Comparison of ENCODE assay signal across 21 cellular contexts in genomic region chr2:101420623-101421022, GRCh38. TPM values are rescaled to one million over a fixed set of nuclear protein-coding genes. Genes with fewer than 3 reads are reported as not detected.
"Had no signal": no experiment of that assay in that cellular context is flagged by ENCODE, and none has a peak within 500 bp of the region (broad histone marks: within the 10 kb centered on the region; RNA-seq: fewer than 3 reads in every experiment).

No MANE protein-coding gene starts in this region.

- H3K27ac ChIP-seq: colonic mucosa, left ventricle myocardium inferior, neutrophil, tibial nerve had no signal

- DNase-seq: activated CD4-positive, alpha-beta T cell treated with anti-CD3 and anti-CD28 coated beads for 1 hour; activated CD4-positive, alpha-beta T cell treated with anti-CD3 and anti-CD28 coated beads, Interleukin-2, amount 50 U/mL, for 4 hours; activated effector memory CD4-positive, alpha-beta T cell treated with Interleukin-2 at 50 U/mL for 16 hours; activated naive CD4-positive, alpha-beta T cell treated with anti-CD3 and anti-CD28 coated beads, Interleukin-2, amount 50 U/mL, for 16 hours; activated T-cell treated with anti-CD3 and anti-CD28 coated beads, Interleukin-2, amount 50 U/mL, for 4 hours; amniotic stem cell; caudate nucleus; colonic mucosa; hippocampal formation; kidney; left ventricle myocardium inferior; mucosa of descending colon; naive thymus-derived CD8-positive, alpha-beta T cell; small intestine; stimulated activated CD4-positive, alpha-beta T cell treated with anti-CD3 and anti-CD28 coated beads, Interleukin-4, amount 100 ng/mL, for 24 hours; stimulated activated naive CD4-positive, alpha-beta T cell treated with Interleukin-2 at 50 U/mL for 16 hours; substantia nigra; T1000 had no signal

- H3K36me3 ChIP-seq: colonic mucosa, left ventricle myocardium inferior, neutrophil, tibial nerve had no signal

- H3K27me3 ChIP-seq: colonic mucosa, neutrophil, tibial nerve had no signal

- H3K4me1 ChIP-seq: colonic mucosa had no signal

- H3K9me3 ChIP-seq: colonic mucosa, left ventricle myocardium inferior, mucosa of descending colon, neutrophil, tibial nerve had no signal

- ATAC-seq: activated T-cell treated with anti-CD3 and anti-CD28 coated beads, Interleukin-2, amount 50 U/mL, for 4 hours; mucosa of descending colon; naive thymus-derived CD8-positive, alpha-beta T cell had no signal

- H3K4me3 ChIP-seq: colonic mucosa, left ventricle myocardium inferior, mucosa of descending colon, tibial nerve had no signal

RNA-seq across cellular contexts. Expression of gene CREG2, which starts 33.3 kb away (rescaled TPM):
- total RNA-seq: activated T-cell treated with anti-CD3 and anti-CD28 coated beads, Interleukin-2, amount 50 U/mL, for 4 hours; left ventricle myocardium inferior; naive thymus-derived CD8-positive, alpha-beta T cell; posterior vena cava; tibial nerve had no signal
- polyA plus RNA-seq: naive thymus-derived CD8-positive, alpha-beta T cell had no signal

RNA-seq across cellular contexts. Expression of gene RFX8, which starts 54.3 kb away (rescaled TPM):
- total RNA-seq: activated T-cell treated with anti-CD3 and anti-CD28 coated beads, Interleukin-2, amount 50 U/mL, for 4 hours; colonic mucosa; left ventricle myocardium inferior; mucosa of descending colon; naive thymus-derived CD8-positive, alpha-beta T cell had no signal
- polyA plus RNA-seq: naive thymus-derived CD8-positive, alpha-beta T cell had no signal
